Comparison of ENCODE assay signal across 24 cellular contexts in genomic region chr6:74568851-74569250, GRCh38.
DNase-seq lines count a peak whose midpoint lies in the region; ATAC-seq and TF ChIP-seq lines count a peak whose summit lies in the region.
"Had no signal": no experiment of that assay in that cellular context is flagged by ENCODE, and none has a peak within 500 bp of the region (broad histone marks: within the 10 kb centered on the region; RNA-seq: fewer than 3 reads in every experiment).

No MANE protein-coding gene starts in this region.

- CTCF ChIA-PET in A673 (lab: Charles Lee): no interaction called here
- CTCF ChIA-PET in naive thymus-derived CD4-positive, alpha-beta T cell (lab: Charles Lee): no interaction called here

- POLR2A ChIA-PET in A673 (lab: Charles Lee; ENCODE audit: low non-redundant PET): no interaction called here
- POLR2A ChIA-PET in naive thymus-derived CD4-positive, alpha-beta T cell (lab: Charles Lee): no interaction called here

- H3K9ac ChIP-seq in fibroblast of lung (ENCODE audit: insufficient read depth, low read length): no peak overlapping the region

- in situ Hi-C loops in brain microvascular endothelial cell (cut with HindIII; ENCODE audit: low pct_ligation_motif_present, low sequenced_read_pairs): no loop called here

- no peak overlapping the region for H3K4me3 Mint-ChIP-seq in osteocyte (ENCODE audit: unreplicated experiment)
- H3K4me3 Mint-ChIP-seq in naive thymus-derived CD4-positive, alpha-beta T cell: no peak overlapping the region
- H3K4me3 Mint-ChIP-seq: CD4-positive, CD25-positive, alpha-beta regulatory T cell; H9 had no signal

- no peak overlapping the region for H3K4me2 ChIP-seq in fibroblast of lung (ENCODE audit: extremely low read depth, insufficient read depth, low read length)

- ATAC-seq in omental fat pad (ENCODE audit: low FRiP score) (no peak), GM18517 (IDR thresholded peaks at IDR 0.05; ENCODE audit: unreplicated experiment) (no peak)
- ATAC-seq in naive thymus-derived CD4-positive, alpha-beta T cell: no peak

- H4K20me1 ChIP-seq in fibroblast of lung (ENCODE audit: control insufficient read depth, extremely low read depth, insufficient read depth, low read length): no peaks in the 10 kb centered on the region

- H3K27me3 ChIP-seq in A673 (replicated peaks; ENCODE audit: insufficient read depth, low read depth, low read length, poor library complexity) (no peaks in the 10 kb centered on the region), brain microvascular endothelial cell (replicated peaks) (no peaks in the 10 kb centered on the region), fibroblast of lung (ENCODE audit: control insufficient read depth, insufficient read depth, low read length) (no peaks in the 10 kb centered on the region)
- no peaks in the 10 kb centered on the region for H3K27me3 ChIP-seq in naive thymus-derived CD4-positive, alpha-beta T cell (ENCODE audit: control insufficient read depth in 2 of 2, insufficient read depth in 2 of 2, low read length in 2 of 2)
- H3K27me3 ChIP-seq: BE2C, Peyer's patch had no signal

- H3K4me3 ChIP-seq in A673 (ENCODE audit: low read depth, low read length, poor library complexity, severe bottlenecking) (no peak overlapping the region), brain microvascular endothelial cell (ENCODE audit: low read depth, low read length) (no peak overlapping the region), fibroblast of lung (replicated peaks in 1 of 4; ENCODE audit: control extremely low read depth in 1 of 4, insufficient read depth in 1 of 4, low read depth in 3 of 4, low read length in 4 of 4) (no peak overlapping the region)
- H3K4me3 ChIP-seq in naive thymus-derived CD4-positive, alpha-beta T cell (ENCODE audit: low read length): no peak overlapping the region
- H3K4me3 ChIP-seq: Peyer's patch had no signal

- H3K79me2 ChIP-seq in fibroblast of lung (ENCODE audit: control insufficient read depth, insufficient read depth, low read length): no peaks in the 10 kb centered on the region

- no peaks in the 10 kb centered on the region for H3K27me3 Mint-ChIP-seq in osteocyte (ENCODE audit: unreplicated experiment)
- H3K27me3 Mint-ChIP-seq in naive thymus-derived CD4-positive, alpha-beta T cell: no peaks in the 10 kb centered on the region
- H3K27me3 Mint-ChIP-seq: CD4-positive, CD25-positive, alpha-beta regulatory T cell had no signal

- H3K4me1 ChIP-seq in A673 (ENCODE audit: insufficient read depth, low read length, poor library complexity, severe bottlenecking): peaks cover 7% of the 10 kb centered on the region
- H3K4me1 ChIP-seq in fibroblast of lung (ENCODE audit: control insufficient read depth, extremely low read depth, insufficient read depth, low read length): peaks cover 2% of the 10 kb centered on the region
- H3K4me1 ChIP-seq in naive thymus-derived CD4-positive, alpha-beta T cell (ENCODE audit: control insufficient read depth in 2 of 2, insufficient read depth in 2 of 2, low read length in 2 of 2): no peaks in the 10 kb centered on the region
- H3K4me1 ChIP-seq: BE2C, Peyer's patch had no signal

- no peaks in the 10 kb centered on the region for H3K9me3 ChIP-seq in A673 (ENCODE audit: low read depth, low read length, poor library complexity, severe bottlenecking)
- no peaks in the 10 kb centered on the region for H3K9me3 ChIP-seq in fibroblast of lung (ENCODE audit: control insufficient read depth, insufficient read depth, low read depth, low read length)
- H3K9me3 ChIP-seq in naive thymus-derived CD4-positive, alpha-beta T cell (ENCODE audit: control insufficient read depth in 2 of 3, low read length in 3 of 3): no peaks in the 10 kb centered on the region
- H3K9me3 ChIP-seq: BE2C, Peyer's patch had no signal

- intact Hi-C loops in A673 (cut with micrococcal nuclease; ENCODE audit: unreplicated experiment): no loop called here
- intact Hi-C loops in naive thymus-derived CD4-positive, alpha-beta T cell (cut with micrococcal nuclease): no loop called here

- no TSS peak for BruUV-seq in A673 (replicated peaks; lab: Mats Ljungman, UMichigan)

- TF ChIP-seq CTCF in A673 (conservative IDR thresholded peaks at IDR 0.05; ENCODE audit: low read depth, low read length) (no peak), brain microvascular endothelial cell (IDR thresholded peaks at IDR 0.05; ENCODE audit: low read depth, low read length, missing control alignments) (no peak), fibroblast of lung (conservative IDR thresholded peaks at IDR 0.05 in 1 of 2, IDR thresholded peaks at IDR 0.05 in 1 of 2; ENCODE audit: low read depth in 1 of 2, low read length in 2 of 2) (no peak), osteocyte (IDR thresholded peaks at IDR 0.05) (no peak), omental fat pad (IDR thresholded peaks at IDR 0.05) (no peak)

- H3K27ac ChIP-seq in A673 (ENCODE audit: low read depth, low read length, poor library complexity, severe bottlenecking): no peak overlapping the region
- H3K27ac ChIP-seq in brain microvascular endothelial cell: no peak overlapping the region
- H3K27ac ChIP-seq in fibroblast of lung (ENCODE audit: insufficient read depth, low read length): no peak overlapping the region
- no peak overlapping the region for H3K27ac ChIP-seq in naive thymus-derived CD4-positive, alpha-beta T cell (ENCODE audit: low read depth, low read length)
- H3K27ac ChIP-seq: 22Rv1, Peyer's patch had no signal

- no peak overlapping the region for H2AFZ ChIP-seq in fibroblast of lung (ENCODE audit: low read length)

- DNase-seq in A673 (ENCODE audit: low spot score): peak; percentile 10
- DNase-seq in brain microvascular endothelial cell: peak; percentile 37
- DNase-seq in fibroblast of lung (ENCODE audit: low read depth in 2 of 2): peak; percentile 14 to 35
- no peak for DNase-seq in osteocyte (ENCODE audit: extremely low spot score, unreplicated experiment)
- DNase-seq in NCI-H524 treated with DMSO at 0.1 percent for 48 hours (lab: John Stamatoyannopoulos, UW): no peak
- DNase-seq in omental fat pad (ENCODE audit: low spot score): no peak
- DNase-seq in naive thymus-derived CD4-positive, alpha-beta T cell: no peak
- DNase-seq: BE2C; CD4-positive, CD25-positive, alpha-beta regulatory T cell; COR-L47; DMS 273 treated with DMSO at 0.1 percent for 48 hours; DND-41; GDM1; H9; MM.1S; NCI-H1092 treated with DMSO at 0.1 percent for 48 hours; NCI-H146; NCI-H2081; NCI-H2171 treated with DMSO at 0.1 percent for 48 hours; NCI-H446 treated with DMSO at 0.1 percent for 48 hours; NK-92 treated with Interleukin-12 subunit alpha and Interleukin-12 subunit beta, amount 100 ng/mL, for 24 hours; Peyer's patch had no signal

- peaks cover 26% of the 10 kb centered on the region for H3K4me1 Mint-ChIP-seq in osteocyte (ENCODE audit: unreplicated experiment)
- H3K4me1 Mint-ChIP-seq in naive thymus-derived CD4-positive, alpha-beta T cell: peaks cover 0 to 1% (median 0%) of the 10 kb centered on the region in 7 donors
- H3K4me1 Mint-ChIP-seq: CD4-positive, CD25-positive, alpha-beta regulatory T cell; H9 had no signal

- H3K27ac Mint-ChIP-seq in osteocyte (ENCODE audit: unreplicated experiment): peak overlapping the region; percentile 16
- H3K27ac Mint-ChIP-seq in naive thymus-derived CD4-positive, alpha-beta T cell: no peak overlapping the region
- H3K27ac Mint-ChIP-seq: H9 had no signal

- H3K36me3 Mint-ChIP-seq in osteocyte (ENCODE audit: unreplicated experiment): no peaks in the 10 kb centered on the region
- no peaks in the 10 kb centered on the region for H3K36me3 Mint-ChIP-seq in naive thymus-derived CD4-positive, alpha-beta T cell
- H3K36me3 Mint-ChIP-seq: CD4-positive, CD25-positive, alpha-beta regulatory T cell had no signal

- H3K9me3 Mint-ChIP-seq in osteocyte (ENCODE audit: unreplicated experiment): no peaks in the 10 kb centered on the region
- peaks cover 0 to 2% (median 0%) of the 10 kb centered on the region in 11 donors for H3K9me3 Mint-ChIP-seq in naive thymus-derived CD4-positive, alpha-beta T cell
- H3K9me3 Mint-ChIP-seq: H9 had no signal

- H3K36me3 ChIP-seq in A673 (ENCODE audit: insufficient read depth, low read length, poor library complexity, severe bottlenecking) (no peaks in the 10 kb centered on the region), brain microvascular endothelial cell (replicated peaks) (no peaks in the 10 kb centered on the region), fibroblast of lung (ENCODE audit: control insufficient read depth, insufficient read depth, low read length) (no peaks in the 10 kb centered on the region)
- H3K36me3 ChIP-seq in naive thymus-derived CD4-positive, alpha-beta T cell (ENCODE audit: control insufficient read depth in 2 of 3, insufficient read depth in 3 of 3, low read length in 3 of 3): no peaks in the 10 kb centered on the region
- H3K36me3 ChIP-seq: BE2C, Peyer's patch had no signal

Comparison
In these comparisons a context has a peak if more than half of its experiments do, and no peak if none do; other contexts are left out.
1. DNase-seq: peak in A673 (single experiment), brain microvascular endothelial cell (single experiment) and fibroblast of lung (2 of 2); none in osteocyte (single experiment), NCI-H524 treated with DMSO at 0.1 percent for 48 hours (single experiment), omental fat pad (single experiment) and naive thymus-derived CD4-positive, alpha-beta T cell (0 of 9).